ENCODE assay signal across 17 cellular contexts in genomic region chr22:29830585-29830984, GRCh38. TPM values are rescaled to one million over a fixed set of nuclear protein-coding genes. Genes with fewer than 3 reads are reported as not detected.
DNase-seq lines count a peak whose midpoint lies in the region; ATAC-seq and TF ChIP-seq lines count a peak whose summit lies in the region.
"Had no signal": no experiment of that assay in that cellular context is flagged by ENCODE, and none has a peak within 500 bp of the region (broad histone marks: within the 10 kb centered on the region; RNA-seq: fewer than 3 reads in every experiment).

No MANE protein-coding gene starts in this region.

- H3K27me3 Mint-ChIP-seq in stimulated activated naive B cell treated with anti-CD40 and anti-IgM and Interleukin-4, amounts not matched to agents 10 μg/mL and 1 μg/mL and 100 μg/mL, for 72 hours: no peaks in the 10 kb centered on the region
- no peaks in the 10 kb centered on the region for H3K27me3 Mint-ChIP-seq in Calu3 (ENCODE audit: unreplicated experiment)
- H3K27me3 Mint-ChIP-seq: activated CD8-positive, alpha-beta memory T cell treated with anti-CD3 and anti-CD28 coated beads, Interleukin-2, amount 10 ng/mL, durations not matched to agents 7 days and 5 days; CD4-positive, alpha-beta T cell had no signal

- H3K36me3 Mint-ChIP-seq in stimulated activated naive B cell treated with anti-CD40 and anti-IgM and Interleukin-4, amounts not matched to agents 10 μg/mL and 1 μg/mL and 100 μg/mL, for 72 hours: peaks cover 28 to 60% of the 10 kb centered on the region in 2 donors
- H3K36me3 Mint-ChIP-seq in Calu3 (ENCODE audit: insufficient read depth, unreplicated experiment): peaks cover 13% of the 10 kb centered on the region

- in situ Hi-C loops in ACHN (cut with HindIII; ENCODE audit: low pct_ligation_motif_present, low pct_unique_long_range_greater_than_20kb, low sequenced_read_pairs): no loop called here

- no peak overlapping the region for H3K4me3 ChIP-seq in fibroblast of mammary gland (ENCODE audit: control insufficient read depth, low read depth, low read length)

- H3K4me1 Mint-ChIP-seq in stimulated activated naive B cell treated with anti-CD40 and anti-IgM and Interleukin-4, amounts not matched to agents 10 μg/mL and 1 μg/mL and 100 μg/mL, for 72 hours: peaks cover 17 to 31% of the 10 kb centered on the region in 2 donors
- H3K4me1 Mint-ChIP-seq in Calu3 (ENCODE audit: low read depth, unreplicated experiment): peaks cover 1% of the 10 kb centered on the region

- CTCF ChIA-PET in HEK293T (lab: Yijun Ruan, JAX) (no interaction called here), Calu3 (lab: Charles Lee) (no interaction called here)

- no peak overlapping the region for H3K27ac Mint-ChIP-seq in stimulated activated naive B cell treated with anti-CD40 and anti-IgM and Interleukin-4, amounts not matched to agents 10 μg/mL and 1 μg/mL and 100 μg/mL, for 72 hours
- H3K27ac Mint-ChIP-seq in Calu3 (ENCODE audit: unreplicated experiment): no peak overlapping the region
- H3K27ac Mint-ChIP-seq: activated CD8-positive, alpha-beta memory T cell treated with anti-CD3 and anti-CD28 coated beads, Interleukin-2, amount 10 ng/mL, durations not matched to agents 7 days and 5 days; CD4-positive, alpha-beta T cell; HFFc6 had no signal

- H3K9me3 Mint-ChIP-seq in stimulated activated naive B cell treated with anti-CD40 and anti-IgM and Interleukin-4, amounts not matched to agents 10 μg/mL and 1 μg/mL and 100 μg/mL, for 72 hours: no peaks in the 10 kb centered on the region
- H3K9me3 Mint-ChIP-seq in Calu3 (ENCODE audit: low read depth, unreplicated experiment): no peaks in the 10 kb centered on the region
- H3K9me3 Mint-ChIP-seq: CD4-positive, alpha-beta T cell; HFFc6 had no signal

- intact Hi-C loops in Calu3 (cut with micrococcal nuclease; ENCODE audit: unreplicated experiment): no loop called here

- POLR2A ChIA-PET in HEK293T (lab: Yijun Ruan, JAX): no interaction called here

- no peak for TF ChIP-seq CTCF in fibroblast of mammary gland (conservative IDR thresholded peaks at IDR 0.05; ENCODE audit: control insufficient read depth, insufficient read depth, low read depth, low read length)
- TF ChIP-seq CTCF in Calu3 (IDR thresholded peaks at IDR 0.05; ENCODE audit: unreplicated experiment): no peak

- no TSS peak for BruUV-seq in Calu3 (replicated peaks; lab: Mats Ljungman, UMichigan)

- DNase-seq in ACHN: peak; percentile 33
- peak; percentile 13 for DNase-seq in M059J (ENCODE audit: low read depth)
- peak; percentile 26 for DNase-seq in fibroblast of mammary gland (ENCODE audit: low read depth)
- DNase-seq in myocyte (ENCODE audit: low read depth): peak; percentile 85
- no peak for DNase-seq in A172 (ENCODE audit: low spot score)
- DNase-seq in stimulated activated naive B cell treated with anti-CD40 and anti-IgM and Interleukin-4, amounts not matched to agents 10 μg/mL and 1 μg/mL and 100 μg/mL, for 72 hours: no peak
- DNase-seq in HEK293T (ENCODE audit: extremely low spot score): no peak
- no peak for DNase-seq in Calu3
- DNase-seq: activated CD4-positive, alpha-beta T cell treated with anti-CD3 and anti-CD28 coated beads for 1 hour; activated CD8-positive, alpha-beta memory T cell treated with anti-CD3 and anti-CD28 coated beads, Interleukin-2, amount 10 ng/mL, durations not matched to agents 7 days and 5 days; CD4-positive, alpha-beta T cell; HFFc6; NCI-H1417; NCI-H526; stimulated activated CD4-positive, alpha-beta T cell treated with anti-CD3 and anti-CD28 coated beads, Interleukin-12 subunit alpha, Interleukin-12 subunit beta, amount 100 ng/mL, for 4 hours; SW 1271 had no signal

- no peak for ATAC-seq in stimulated activated naive B cell treated with anti-CD40 and anti-IgM and Interleukin-4, amounts not matched to agents 10 μg/mL and 1 μg/mL and 100 μg/mL, for 72 hours (replicated peaks)
- ATAC-seq: activated CD8-positive, alpha-beta memory T cell treated with anti-CD3 and anti-CD28 coated beads, Interleukin-2, amount 10 ng/mL, durations not matched to agents 7 days and 5 days; esophagus mucosa had no signal

- no peak overlapping the region for H3K4me3 Mint-ChIP-seq in stimulated activated naive B cell treated with anti-CD40 and anti-IgM and Interleukin-4, amounts not matched to agents 10 μg/mL and 1 μg/mL and 100 μg/mL, for 72 hours
- H3K4me3 Mint-ChIP-seq in Calu3 (ENCODE audit: low read depth, unreplicated experiment): no peak overlapping the region
- H3K4me3 Mint-ChIP-seq: activated CD8-positive, alpha-beta memory T cell treated with anti-CD3 and anti-CD28 coated beads, Interleukin-2, amount 10 ng/mL, durations not matched to agents 7 days and 5 days; CD4-positive, alpha-beta T cell; HFFc6 had no signal

TF ChIP-seq in HEK293T, 16 proteins besides CTCF, POLR2A, EP300 and RAD21:
- no peak for TF ChIP-seq SUZ12 (IDR thresholded peaks at IDR 0.05)

RNA-seq across cellular contexts. Expression of gene ASCC2, which starts 7.5 kb away (rescaled TPM):
- 14.8 and 28.7 TPM in 2 replicates for total RNA-seq in M059J (2014; rRNA removed; shearing (Covaris generic))
- 20.1 and 33.6 TPM in 2 replicates for total RNA-seq in myocyte
- polyA plus RNA-seq in myocyte (2012): 52.0 TPM
- total RNA-seq in A172 (2014; rRNA removed; shearing (Covaris generic)): 15.4 and 16.7 TPM in 2 replicates
- 62.6 and 73.4 TPM in 2 replicates for total RNA-seq in Calu3 (2022)

RNA-seq across cellular contexts. Expression of gene MTMR3, which starts 52.4 kb away (rescaled TPM):
- total RNA-seq in M059J (2014; rRNA removed; shearing (Covaris generic)): 9.3 and 16.7 TPM in 2 replicates
- total RNA-seq in myocyte (25.7 and 29.3 TPM in 2 replicates), Calu3 (2022) (34.5 and 40.1 TPM in 2 replicates)
- polyA plus RNA-seq in myocyte (2012): 21.6 TPM
- 8.1 and 9.4 TPM in 2 replicates for total RNA-seq in A172 (2014; rRNA removed; shearing (Covaris generic))

Comparison
In these comparisons a context has a peak if more than half of its experiments do, and no peak if none do; other contexts are left out.
1. DNase-seq: peak in ACHN (single experiment), M059J (single experiment), fibroblast of mammary gland (single experiment) and myocyte (single experiment); none in A172 (single experiment), stimulated activated naive B cell treated with anti-CD40 and anti-IgM and Interleukin-4, amounts not matched to agents 10 μg/mL and 1 μg/mL and 100 μg/mL, for 72 hours (single experiment), HEK293T (single experiment) and Calu3 (single experiment).